ENCODE assay signal across 13 cellular contexts in the genomic region with DNA sequence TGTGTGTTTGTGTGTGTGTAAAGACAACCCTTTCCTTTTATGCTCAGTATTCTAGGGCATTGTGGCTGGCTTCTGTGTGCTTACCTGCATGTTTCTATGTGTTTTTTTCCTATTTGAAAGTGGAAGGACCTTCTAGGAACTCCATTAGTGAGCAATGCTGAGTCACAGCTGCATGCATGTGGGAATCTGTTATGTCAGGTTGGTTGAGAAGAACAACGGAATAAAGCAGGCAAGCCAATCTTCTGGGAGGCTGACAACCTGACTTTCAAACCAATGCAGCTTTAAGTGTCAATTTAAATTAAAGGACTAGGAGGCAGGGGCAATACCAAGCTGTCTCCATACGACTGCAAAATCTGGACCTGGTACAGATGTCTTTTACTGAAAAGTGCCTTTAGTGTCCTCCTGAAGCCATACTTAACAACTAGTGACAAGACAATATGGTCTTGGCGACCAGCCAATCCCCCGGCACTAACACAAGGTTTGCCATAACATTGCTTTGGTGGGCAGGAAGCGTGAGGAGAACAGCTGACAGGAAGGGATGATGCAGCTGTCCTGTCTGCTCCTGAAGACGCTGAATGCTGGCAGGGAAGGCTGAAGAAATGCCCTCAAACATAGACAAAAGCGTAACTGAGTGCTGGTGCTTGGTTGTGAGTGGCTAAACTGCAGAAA.
A peak's percentile ranks its signal among the peaks of the same experiment; 100 is the strongest.
DNase-seq lines count a peak whose midpoint lies in the region; ATAC-seq, FAIRE-seq and TF ChIP-seq lines count a peak whose summit lies in the region.
"Had no signal": no experiment of that assay in that cellular context is flagged by ENCODE, and none has a peak within 500 bp of the region (broad histone marks: within the 10 kb centered on the region; RNA-seq: fewer than 3 reads in every experiment).

No MANE protein-coding gene starts in this region.

- H4K20me1 ChIP-seq in DND-41 (ENCODE audit: insufficient read depth, low read length): no peaks in the 10 kb centered on the region
- H4K20me1 ChIP-seq in astrocyte (ENCODE audit: insufficient read depth, low read length): no peaks in the 10 kb centered on the region

- no peaks in the 10 kb centered on the region for H3K27me3 Mint-ChIP-seq in astrocyte (ENCODE audit: low read depth, unreplicated experiment)
- no peaks in the 10 kb centered on the region for H3K27me3 Mint-ChIP-seq in nephron progenitor cell (ENCODE audit: low read depth, poor library complexity)

- H3K27me3 ChIP-seq in DND-41 (ENCODE audit: insufficient read depth, low read length, poor library complexity) (no peaks in the 10 kb centered on the region), astrocyte (ENCODE audit: insufficient read depth, low read length) (no peaks in the 10 kb centered on the region)

- H3K27ac Mint-ChIP-seq in astrocyte (ENCODE audit: unreplicated experiment): peak overlapping the region; percentile 10
- H3K27ac Mint-ChIP-seq in nephron progenitor cell: peak overlapping the region; percentile 24

- H3K79me2 ChIP-seq in DND-41 (ENCODE audit: insufficient read depth, low read length) (no peaks in the 10 kb centered on the region), astrocyte (ENCODE audit: insufficient read depth, low read length) (no peaks in the 10 kb centered on the region)

- ATAC-seq in DND-41 (ENCODE audit: insufficient read depth, low read depth) (0 out of 3 replicates have a peak, but pooled peaks have one; percentile 42), HG03565 (IDR thresholded peaks at IDR 0.05; ENCODE audit: unreplicated experiment) (no peak), GM19324 (IDR thresholded peaks at IDR 0.05; ENCODE audit: low FRiP score, unreplicated experiment) (no peak)
- ATAC-seq: HCT116 had no signal

- H3K4me3 Mint-ChIP-seq in astrocyte (ENCODE audit: unreplicated experiment): peak overlapping the region; percentile 10
- H3K4me3 Mint-ChIP-seq in nephron progenitor cell: no peak overlapping the region

- H3K4me2 ChIP-seq in DND-41 (ENCODE audit: insufficient read depth, low read length) (no peak overlapping the region), astrocyte (ENCODE audit: low read length) (peak overlapping the region; percentile 53)

- no peak for FAIRE-seq in astrocyte (lab: Jason Lieb, UNC)

- H3K36me3 Mint-ChIP-seq in astrocyte (ENCODE audit: low read depth, unreplicated experiment) (no peaks in the 10 kb centered on the region), nephron progenitor cell (ENCODE audit: low read depth) (no peaks in the 10 kb centered on the region)

- H3K9me3 Mint-ChIP-seq in astrocyte (ENCODE audit: unreplicated experiment): peaks cover 5% of the 10 kb centered on the region
- peaks cover 3% of the 10 kb centered on the region for H3K9me3 Mint-ChIP-seq in nephron progenitor cell

- TF ChIP-seq CTCF in DND-41 (IDR thresholded peaks at IDR 0.05; ENCODE audit: borderline replicate concordance, extremely low read depth, low read length, poor library complexity, severe bottlenecking): no peak
- TF ChIP-seq CTCF in astrocyte (IDR thresholded peaks at IDR 0.05; ENCODE audit: insufficient read depth, low read depth, low read length): no peak
- TF ChIP-seq CTCF in nephron progenitor cell (IDR thresholded peaks at IDR 0.05): no peak

- H3K9me3 ChIP-seq in DND-41 (ENCODE audit: insufficient read depth, low read length, severe bottlenecking) (no peaks in the 10 kb centered on the region), astrocyte (ENCODE audit: insufficient read depth, low read depth, low read length) (no peaks in the 10 kb centered on the region)

- no peak overlapping the region for H3K4me3 ChIP-seq in DND-41 (ENCODE audit: low read depth in 1 of 2, low read length in 2 of 2)
- no peak overlapping the region for H3K4me3 ChIP-seq in astrocyte (ENCODE audit: insufficient read depth, low read depth, low read length)

- H2AFZ ChIP-seq in DND-41 (ENCODE audit: low read depth, low read length) (no peak overlapping the region), astrocyte (ENCODE audit: low read depth, low read length) (no peak overlapping the region)

- peaks cover 9% of the 10 kb centered on the region for H3K4me1 Mint-ChIP-seq in astrocyte (ENCODE audit: low read depth, unreplicated experiment)
- H3K4me1 Mint-ChIP-seq in nephron progenitor cell: peaks cover 40% of the 10 kb centered on the region

- H3K36me3 ChIP-seq in DND-41 (ENCODE audit: insufficient read depth, low read length): no peaks in the 10 kb centered on the region
- no peaks in the 10 kb centered on the region for H3K36me3 ChIP-seq in astrocyte (ENCODE audit: insufficient read depth, low read length)

- H3K27ac ChIP-seq in DND-41 (ENCODE audit: low read length) (no peak overlapping the region), astrocyte (ENCODE audit: low read depth, low read length) (no peak overlapping the region)
- H3K27ac ChIP-seq: HL-60 had no signal

- H3K4me1 ChIP-seq in DND-41 (ENCODE audit: insufficient read depth, low read length): no peaks in the 10 kb centered on the region
- no peaks in the 10 kb centered on the region for H3K4me1 ChIP-seq in astrocyte (ENCODE audit: insufficient read depth, low read length)

- H3K9ac ChIP-seq in DND-41 (ENCODE audit: low read depth, low read length): no peak overlapping the region
- H3K9ac ChIP-seq in astrocyte (ENCODE audit: low read length): no peak overlapping the region

- DNase-seq in DND-41 (no peak), NCI-H2227 treated with DMSO at 0.1 percent for 48 hours (lab: John Stamatoyannopoulos, UW) (peak; percentile 56), astrocyte (ENCODE audit: low read depth) (no peak), nephron progenitor cell (no peak), HuH-7 (ENCODE audit: low spot score) (no peak), AML-193 (lab: John Stamatoyannopoulos, UW) (no peak)
- DNase-seq: activated T-cell treated with anti-CD3 and anti-CD28 coated beads, Interleukin-2, amount 50 U/mL, for 48 hours; NCI-H1436 treated with DMSO at 0.1 percent for 48 hours; stimulated activated CD4-positive, alpha-beta T cell treated with anti-CD3 and anti-CD28 coated beads, Interleukin-4, amount 100 ng/mL, for 1 hour had no signal
